1 cellular context compared by ENCODE assay signal in genomic region chr6:31763617-31763940, GRCh38.
TF ChIP-seq lines count a peak whose summit lies in the region.

No MANE protein-coding gene starts in this region.

TF ChIP-seq in HepG2, 621 proteins besides CTCF, POLR2A, EP300 and RAD21 (continues in another document):
- TF ChIP-seq EEA1 (CRISPR knock-in tag; IDR thresholded peaks at IDR 0.05; ENCODE audit: borderline replicate concordance) (no peak), AGO1 (IDR thresholded peaks at IDR 0.05; ENCODE audit: low read depth, low read length, poor library complexity, severe bottlenecking) (no peak), GRHL1 (CRISPR knock-in tag; conservative IDR thresholded peaks at IDR 0.05) (no peak), PRDM10 (CRISPR knock-in tag; IDR thresholded peaks at IDR 0.05; ENCODE audit: low read depth) (peak; percentile 97), MTF1 (CRISPR knock-in tag; IDR thresholded peaks at IDR 0.05) (no peak), ZNF225 (CRISPR knock-in tag; IDR thresholded peaks at IDR 0.05) (no peak), ZNF382 (CRISPR knock-in tag; IDR thresholded peaks at IDR 0.05; ENCODE audit: borderline replicate concordance) (no peak), HES4 (CRISPR knock-in tag; IDR thresholded peaks at IDR 0.05; ENCODE audit: borderline replicate concordance) (no peak), ZIK1 (CRISPR knock-in tag; IDR thresholded peaks at IDR 0.05; ENCODE audit: borderline replicate concordance, low read depth) (no peak; the same call in 1 of the 2 replicates), KDM6A (CRISPR knock-in tag; IDR thresholded peaks at IDR 0.05; ENCODE audit: low read depth) (no peak), HMGXB4 (CRISPR knock-in tag; IDR thresholded peaks at IDR 0.05; ENCODE audit: borderline replicate concordance in 1 of 2, low read depth in 1 of 2) (0 out of 4 replicates have a peak, but pooled peaks of 1 of the 2 experiments have one; percentile 39), RBM22 (optimal IDR thresholded peaks at IDR 0.05; ENCODE audit: low read length) (no peak), ZNF468 (CRISPR knock-in tag; IDR thresholded peaks at IDR 0.05) (no peak), AHR (CRISPR knock-in tag; IDR thresholded peaks at IDR 0.05) (no peak), MIXL1 (CRISPR knock-in tag; IDR thresholded peaks at IDR 0.05) (0 out of 2 replicates have a peak, but pooled peaks have one; percentile 30), ZNF652 (CRISPR knock-in tag; IDR thresholded peaks at IDR 0.05; ENCODE audit: borderline replicate concordance, low read depth) (peak; percentile 98), ZNF260 (CRISPR knock-in tag; IDR thresholded peaks at IDR 0.05; ENCODE audit: borderline replicate concordance, low read depth) (no peak), ZFX (CRISPR knock-in tag; IDR thresholded peaks at IDR 0.05; ENCODE audit: low read depth) (no peak), ARHGAP35 (CRISPR knock-in tag; IDR thresholded peaks at IDR 0.05; ENCODE audit: borderline replicate concordance) (no peak), ZHX2 (IDR thresholded peaks at IDR 0.05; ENCODE audit: low read depth) (no peak), ZHX2 (CRISPR knock-in tag; IDR thresholded peaks at IDR 0.05; ENCODE audit: borderline replicate concordance) (no peak), ZBTB20 (CRISPR knock-in tag; IDR thresholded peaks at IDR 0.05; ENCODE audit: borderline replicate concordance, low read depth) (no peak), ZKSCAN5 (CRISPR knock-in tag; IDR thresholded peaks at IDR 0.05) (no peak), ZNF816 (CRISPR knock-in tag; IDR thresholded peaks at IDR 0.05; ENCODE audit: borderline replicate concordance) (no peak), MLLT10 (CRISPR knock-in tag; IDR thresholded peaks at IDR 0.05) (no peak), ELK4 (CRISPR knock-in tag; IDR thresholded peaks at IDR 0.05; ENCODE audit: borderline replicate concordance) (no peak), RFX3 (CRISPR knock-in tag; IDR thresholded peaks at IDR 0.05) (no peak), FOXA1 (IDR thresholded peaks at IDR 0.05) (no peak), FOXA1 (CRISPR knock-in tag; IDR thresholded peaks at IDR 0.05) (no peak), ZBTB21 (CRISPR knock-in tag; IDR thresholded peaks at IDR 0.05) (no peak), RERE (CRISPR knock-in tag; IDR thresholded peaks at IDR 0.05; ENCODE audit: low read depth) (no peak), KDM2A (CRISPR knock-in tag; IDR thresholded peaks at IDR 0.05; ENCODE audit: borderline replicate concordance, low read depth) (no peak), ZBTB38 (CRISPR knock-in tag; IDR thresholded peaks at IDR 0.05) (0 out of 2 replicates have a peak, but pooled peaks have one; percentile 25), FOXK1 (CRISPR knock-in tag; IDR thresholded peaks at IDR 0.05; ENCODE audit: borderline replicate concordance, low read depth) (no peak), IRF1 (CRISPR knock-in tag; IDR thresholded peaks at IDR 0.05; ENCODE audit: low read depth) (no peak), TOPORS (CRISPR knock-in tag; IDR thresholded peaks at IDR 0.05) (no peak), ZNF124 (CRISPR knock-in tag; IDR thresholded peaks at IDR 0.05) (no peak)
